Comparison of ENCODE assay signal across 1 cellular context in the genomic region with DNA sequence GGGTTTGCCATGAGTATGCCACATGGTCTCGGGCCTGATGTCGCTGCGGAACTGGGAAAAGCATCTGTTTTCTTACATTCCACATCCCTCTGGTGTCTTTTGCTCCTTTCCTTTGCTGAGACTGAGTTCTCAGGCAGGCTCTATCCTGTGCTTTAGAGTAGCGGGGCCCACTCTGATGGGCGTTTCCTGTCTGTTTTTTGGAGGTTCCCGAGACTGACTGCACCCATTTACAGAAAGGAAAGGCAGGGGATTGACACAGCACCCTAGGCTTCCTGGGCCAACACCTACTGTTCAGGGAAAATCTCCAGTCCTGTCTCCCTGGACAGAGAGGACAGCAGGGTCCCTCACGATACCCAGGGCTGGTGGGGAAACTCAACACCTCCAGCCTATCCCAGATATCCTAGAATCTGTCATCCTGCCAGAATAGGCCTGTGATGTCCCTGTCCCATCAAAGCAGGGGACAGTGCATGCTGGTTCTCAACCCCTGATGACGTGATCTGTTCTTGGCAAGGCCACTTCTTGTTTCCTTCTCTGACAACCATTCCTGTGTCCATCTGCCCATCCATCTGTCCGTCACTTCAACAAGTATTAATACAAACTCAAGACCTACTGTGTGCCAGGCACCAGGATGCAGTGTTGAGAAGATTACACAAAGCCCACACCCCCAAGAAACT.
TF ChIP-seq lines count a peak whose summit lies in the region.

No MANE protein-coding gene starts in this region.

TF ChIP-seq in K562, 482 proteins besides CTCF, POLR2A, EP300 and RAD21:
- TF ChIP-seq MTA3 (IDR thresholded peaks at IDR 0.05; ENCODE audit: borderline replicate concordance) (no peak), ZNF282 (CRISPR knock-in tag; IDR thresholded peaks at IDR 0.05) (no peak), ZNF830 (CRISPR knock-in tag; IDR thresholded peaks at IDR 0.05) (no peak), ZKSCAN1 (IDR thresholded peaks at IDR 0.05; ENCODE audit: low read depth, low read length) (peak; percentile 81), WHSC1 (IDR thresholded peaks at IDR 0.05; ENCODE audit: low read length) (no peak)
- TF ChIP-seq, protein P1, sequence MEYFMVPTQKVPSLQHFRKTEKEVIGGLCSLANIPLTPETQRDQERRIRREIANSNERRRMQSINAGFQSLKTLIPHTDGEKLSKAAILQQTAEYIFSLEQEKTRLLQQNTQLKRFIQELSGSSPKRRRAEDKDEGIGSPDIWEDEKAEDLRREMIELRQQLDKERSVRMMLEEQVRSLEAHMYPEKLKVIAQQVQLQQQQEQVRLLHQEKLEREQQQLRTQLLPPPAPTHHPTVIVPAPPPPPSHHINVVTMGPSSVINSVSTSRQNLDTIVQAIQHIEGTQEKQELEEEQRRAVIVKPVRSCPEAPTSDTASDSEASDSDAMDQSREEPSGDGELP (CRISPR knock-in tag; IDR thresholded peaks at IDR 0.05; ENCODE audit: borderline replicate concordance): no peak
- TF ChIP-seq, protein P2, sequence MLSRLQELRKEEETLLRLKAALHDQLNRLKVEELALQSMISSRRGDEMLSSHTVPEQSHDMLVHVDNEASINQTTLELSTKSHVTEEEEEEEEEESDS (CRISPR knock-in tag; IDR thresholded peaks at IDR 0.05): no peak
- TF ChIP-seq, protein P3, sequence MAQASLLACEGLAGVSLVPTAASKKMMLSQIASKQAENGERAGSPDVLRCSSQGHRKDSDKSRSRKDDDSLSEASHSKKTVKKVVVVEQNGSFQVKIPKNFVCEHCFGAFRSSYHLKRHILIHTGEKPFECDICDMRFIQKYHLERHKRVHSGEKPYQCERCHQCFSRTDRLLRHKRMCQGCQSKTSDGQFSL (CRISPR knock-in tag; IDR thresholded peaks at IDR 0.05): no peak
- TF ChIP-seq, protein P3 (tag; IDR thresholded peaks at IDR 0.05): no peak
TF ChIP-seq in K562: peak in this region for 1.
